In the genomic region with DNA sequence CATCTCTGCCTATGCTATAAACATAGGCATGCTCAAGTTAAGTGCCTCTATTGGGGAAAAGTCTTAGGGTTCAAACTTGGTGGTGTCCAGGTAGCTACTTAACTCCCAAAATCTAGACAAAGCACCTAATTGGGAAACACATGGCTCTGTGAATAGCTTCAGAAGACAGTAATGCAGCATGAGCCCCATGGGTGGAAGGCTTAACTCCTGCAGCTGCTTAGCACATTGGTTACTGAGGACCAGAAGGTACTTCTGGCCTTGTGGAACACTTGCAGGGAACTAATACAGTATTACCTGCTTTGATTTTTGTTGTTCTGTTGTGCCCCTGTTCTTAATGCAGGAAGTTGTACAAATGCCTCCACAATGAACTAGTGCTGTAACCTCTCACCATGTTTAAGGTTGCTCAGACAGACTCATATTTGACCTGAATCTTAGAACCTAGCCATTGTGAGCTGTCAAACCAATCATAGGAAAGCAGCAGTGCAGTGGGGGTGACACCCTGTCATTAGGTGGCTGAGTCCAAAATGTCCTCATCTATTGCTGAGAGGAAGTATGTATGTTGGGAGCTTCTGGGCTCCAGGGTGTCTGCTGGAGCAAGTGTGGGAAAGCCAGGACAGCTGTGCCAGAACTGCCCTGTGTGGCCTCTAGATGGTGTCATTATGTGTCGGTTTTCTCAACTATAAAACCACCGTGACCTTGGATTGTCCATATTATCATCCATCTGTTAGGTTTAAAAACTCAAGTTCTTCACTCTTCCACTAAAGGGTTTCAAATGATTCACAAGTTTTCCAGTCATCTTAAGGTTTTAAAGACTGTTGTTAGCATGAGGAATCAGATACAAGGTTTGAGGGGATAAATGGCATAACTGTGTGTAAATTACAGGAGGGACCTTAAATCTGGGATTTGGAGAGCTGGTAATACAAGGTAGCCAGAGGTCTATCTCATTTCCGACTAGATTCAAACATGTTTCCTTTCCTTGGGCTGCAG, we compare ENCODE assay signal across 12 cellular contexts.
A peak's percentile ranks its signal among the peaks of the same experiment; 100 is the strongest.
DNase-seq lines count a peak whose midpoint lies in the region; ATAC-seq and TF ChIP-seq lines count a peak whose summit lies in the region.
"Had no signal": no experiment of that assay in that cellular context is flagged by ENCODE, and none has a peak within 500 bp of the region (broad histone marks: within the 10 kb centered on the region; RNA-seq: fewer than 3 reads in every experiment).

No MANE protein-coding gene starts in this region.

- H3K36me3 ChIP-seq in Panc1 (ENCODE audit: control insufficient read depth, insufficient read depth, low read length) (no peaks in the 10 kb centered on the region), uterus (no peaks in the 10 kb centered on the region)
- H3K36me3 ChIP-seq: thoracic aorta had no signal

- in situ Hi-C loops in Panc1 (cut with HindIII; ENCODE audit: low pct_unique_long_range_greater_than_20kb, low sequenced_read_pairs): no loop called here

- no peak for ATAC-seq in Panc1
- no peak for ATAC-seq in stimulated activated naive CD8-positive, alpha-beta T cell treated with anti-CD3 and anti-CD28 coated beads, Interleukin-15, amount 100 ng/mL, for 72 hours
- no peak for ATAC-seq in HG02623 (IDR thresholded peaks at IDR 0.05; ENCODE audit: unreplicated experiment)

- POLR2A ChIA-PET in Panc1 (lab: Charles Lee): no interaction called here

- H3K27ac Mint-ChIP-seq in stimulated activated naive CD8-positive, alpha-beta T cell treated with anti-CD3 and anti-CD28 coated beads, Interleukin-15, amount 100 ng/mL, for 72 hours: no peak overlapping the region
- H3K27ac Mint-ChIP-seq: activated CD4-positive, alpha-beta T cell treated with anti-CD3 and anti-CD28 coated beads, Interleukin-2, amount 10 ng/mL, durations not matched to agents 7 days and 5 days; activated naive CD8-positive, alpha-beta T cell had no signal

- DNase-seq in AG09309 (ENCODE audit: low read depth) (no peak), ELR (ENCODE audit: low read depth) (peak; percentile 38), Panc1 (ENCODE audit: low read depth, low spot score) (no peak), foreskin fibroblast (peak in 1 of 2 donors; percentile 9), uterus (no peak), NCI-H510A treated with DMSO at 0.1 percent for 48 hours (lab: John Stamatoyannopoulos, UW) (no peak)
- no peak for DNase-seq in stimulated activated naive CD8-positive, alpha-beta T cell treated with anti-CD3 and anti-CD28 coated beads, Interleukin-15, amount 100 ng/mL, for 72 hours
- DNase-seq: activated CD4-positive, alpha-beta T cell treated with anti-CD3 and anti-CD28 coated beads, Interleukin-2, amount 10 ng/mL, durations not matched to agents 7 days and 5 days; COR-L47 had no signal

- CTCF ChIA-PET in Panc1 (lab: Charles Lee): no interaction called here

- no peak for TF ChIP-seq POLR2A in uterus (IDR thresholded peaks at IDR 0.05)

- H3K4me1 Mint-ChIP-seq in stimulated activated naive CD8-positive, alpha-beta T cell treated with anti-CD3 and anti-CD28 coated beads, Interleukin-15, amount 100 ng/mL, for 72 hours: peaks cover 24% of the 10 kb centered on the region

- no peaks in the 10 kb centered on the region for H3K27me3 Mint-ChIP-seq in stimulated activated naive CD8-positive, alpha-beta T cell treated with anti-CD3 and anti-CD28 coated beads, Interleukin-15, amount 100 ng/mL, for 72 hours
- H3K27me3 Mint-ChIP-seq: activated CD4-positive, alpha-beta T cell treated with anti-CD3 and anti-CD28 coated beads, Interleukin-2, amount 10 ng/mL, durations not matched to agents 7 days and 5 days; activated naive CD8-positive, alpha-beta T cell had no signal

- no peak overlapping the region for H3K4me3 Mint-ChIP-seq in stimulated activated naive CD8-positive, alpha-beta T cell treated with anti-CD3 and anti-CD28 coated beads, Interleukin-15, amount 100 ng/mL, for 72 hours
- H3K4me3 Mint-ChIP-seq: activated CD4-positive, alpha-beta T cell treated with anti-CD3 and anti-CD28 coated beads, Interleukin-2, amount 10 ng/mL, durations not matched to agents 7 days and 5 days; activated naive CD8-positive, alpha-beta T cell had no signal

- H3K9me3 ChIP-seq in Panc1 (ENCODE audit: control insufficient read depth, insufficient read depth, low read depth, low read length) (no peaks in the 10 kb centered on the region), uterus (no peaks in the 10 kb centered on the region)
- H3K9me3 ChIP-seq: thoracic aorta had no signal

- H3K27ac ChIP-seq in Panc1 (ENCODE audit: low read length) (no peak overlapping the region), uterus (no peak overlapping the region)
- H3K27ac ChIP-seq: thoracic aorta had no signal

- peaks cover 2% of the 10 kb centered on the region for H3K27me3 ChIP-seq in Panc1 (ENCODE audit: control insufficient read depth, insufficient read depth, low read length)
- no peaks in the 10 kb centered on the region for H3K27me3 ChIP-seq in uterus

- intact Hi-C loops in Panc1 (cut with micrococcal nuclease; ENCODE audit: unreplicated experiment): no loop called here
- intact Hi-C loops in uterus (cut with DNase I; ENCODE audit: low total_unique reads): no loop called here

- H3K4me1 ChIP-seq in Panc1 (ENCODE audit: control insufficient read depth, insufficient read depth, low read length) (no peaks in the 10 kb centered on the region), uterus (no peaks in the 10 kb centered on the region)

- H3K4me3 ChIP-seq in AG09309 (ENCODE audit: control insufficient read depth, low read depth, low read length): no peak overlapping the region
- no peak overlapping the region for H3K4me3 ChIP-seq in Panc1 (ENCODE audit: low read depth in 2 of 2, low read length in 2 of 2)
- no peak overlapping the region for H3K4me3 ChIP-seq in foreskin fibroblast (ENCODE audit: low read depth in 1 of 2, low read length in 2 of 2)
- H3K4me3 ChIP-seq in uterus: no peak overlapping the region
- H3K4me3 ChIP-seq: thoracic aorta had no signal

- H3K9me3 Mint-ChIP-seq in stimulated activated naive CD8-positive, alpha-beta T cell treated with anti-CD3 and anti-CD28 coated beads, Interleukin-15, amount 100 ng/mL, for 72 hours: peaks cover 0 to 2% of the 10 kb centered on the region in 2 donors

- TF ChIP-seq CTCF in AG09309 (IDR thresholded peaks at IDR 0.05; ENCODE audit: control insufficient read depth, insufficient read depth, low read depth, low read length, missing control alignments) (peak; percentile 21), Panc1 (IDR thresholded peaks at IDR 0.05) (peak; percentile 6; the same call in 1 of the 2 replicates), foreskin fibroblast (IDR thresholded peaks at IDR 0.05; ENCODE audit: low read depth, low read length) (peak; percentile 5), uterus (IDR thresholded peaks at IDR 0.05) (no peak)

- BruUV-seq in Panc1 (replicated peaks; lab: Mats Ljungman, UMichigan): no TSS peak

Comparison
In these comparisons a context has a peak if more than half of its experiments do, and no peak if none do; other contexts are left out.
1. CTCF ChIP-seq: peak in AG09309 (single experiment), Panc1 (single experiment) and foreskin fibroblast (single experiment); none in uterus (0 of 4).